ENCODE assay signal across 26 cellular contexts in genomic region chr6:38184780-38185080, GRCh38.
A peak's percentile ranks its signal among the peaks of the same experiment; 100 is the strongest.
DNase-seq lines count a peak whose midpoint lies in the region; ATAC-seq, FAIRE-seq and TF ChIP-seq lines count a peak whose summit lies in the region.
"Had no signal": no experiment of that assay in that cellular context is flagged by ENCODE, and none has a peak within 500 bp of the region (broad histone marks: within the 10 kb centered on the region; RNA-seq: fewer than 3 reads in every experiment).

No MANE protein-coding gene starts in this region.

- no peak for TF ChIP-seq EP300 in SK-N-SH (IDR thresholded peaks at IDR 0.05; ENCODE audit: borderline replicate concordance in 1 of 2, low read depth in 1 of 2, low read length in 1 of 2)

- ATAC-seq in HG02571 (IDR thresholded peaks at IDR 0.05; ENCODE audit: unreplicated experiment), result no peak
- ATAC-seq: activated CD8-positive, alpha-beta T cell treated with anti-CD3 and anti-CD28 coated beads for 36 hours; HCT116; heart left ventricle; natural killer cell; sciatic nerve had no signal

- H3K4me3 ChIP-seq in SK-N-SH (ENCODE audit: low read depth in 2 of 2, low read length in 1 of 2) (no peak overlapping the region), kidney (ENCODE audit: low read length in 2 of 2) (no peak overlapping the region)
- H3K4me3 ChIP-seq: BLaER1, heart left ventricle, left ventricle myocardium inferior, upper lobe of left lung had no signal

- H3F3A ChIP-seq in SK-N-SH (replicated peaks; ENCODE audit: insufficient read depth), result no peaks in the 10 kb centered on the region

- peak overlapping the region in 1 of 2 experiments; percentile 47; a peak in 1 of 4 replicates for H3K27ac ChIP-seq in SK-N-SH (ENCODE audit: low read depth in 2 of 2, low read length in 1 of 2)
- H3K27ac ChIP-seq in kidney (ENCODE audit: low read depth in 2 of 2, low read length in 2 of 2), result no peak overlapping the region
- H3K27ac ChIP-seq: BLaER1, heart left ventricle, left ventricle myocardium inferior, parathyroid adenoma, upper lobe of left lung had no signal

- H3K79me2 ChIP-seq in SK-N-SH (ENCODE audit: insufficient read depth), result no peaks in the 10 kb centered on the region

- CTCF ChIA-PET in SK-N-SH (lab: Yijun Ruan, JAX), result interaction anchor here (1.1 to 1.5 kb wide), 2 partner anchors 9 to 95 kb away, joined by 3 to 5 read pairs; no protein-coding TSS in a partner anchor

- H2AFZ ChIP-seq in SK-N-SH (ENCODE audit: low read depth), result no peak overlapping the region
- H2AFZ ChIP-seq: parathyroid adenoma had no signal

- no peaks in the 10 kb centered on the region for H4K20me1 ChIP-seq in SK-N-SH (ENCODE audit: insufficient read depth)
- H4K20me1 ChIP-seq: BLaER1 had no signal

- H3K4me1 ChIP-seq in SK-N-SH (ENCODE audit: control insufficient read depth in 1 of 2, insufficient read depth in 2 of 2, low read depth in 1 of 2, low read length in 1 of 2), result peaks cover 0 to 31% of the 10 kb centered on the region in 2 experiments; a peak in 2 of 4 replicates
- no peaks in the 10 kb centered on the region for H3K4me1 ChIP-seq in kidney (ENCODE audit: control insufficient read depth in 1 of 2, insufficient read depth in 1 of 2, low read depth in 1 of 2, low read length in 2 of 2)
- H3K4me1 ChIP-seq: BLaER1, heart left ventricle, left ventricle myocardium inferior, parathyroid adenoma, upper lobe of left lung had no signal

- H3K4me2 ChIP-seq in SK-N-SH, result no peak overlapping the region
- H3K4me2 ChIP-seq: BLaER1 had no signal

- H3K36me3 ChIP-seq in SK-N-SH (replicated peaks in 1 of 2; ENCODE audit: control insufficient read depth in 1 of 2, insufficient read depth in 2 of 2, low read length in 1 of 2), result no peaks in the 10 kb centered on the region
- no peaks in the 10 kb centered on the region for H3K36me3 ChIP-seq in kidney (ENCODE audit: control insufficient read depth in 1 of 2, insufficient read depth in 2 of 2, low read length in 2 of 2)
- H3K36me3 ChIP-seq: BLaER1, heart left ventricle, left ventricle myocardium inferior had no signal

- H3K9ac ChIP-seq in SK-N-SH (no peak overlapping the region), kidney (ENCODE audit: low read length in 2 of 2) (no peak overlapping the region)
- H3K9ac ChIP-seq: BLaER1, parathyroid adenoma had no signal

- TF ChIP-seq RAD21 in SK-N-SH (IDR thresholded peaks at IDR 0.05; ENCODE audit: low read length), result no peak

- intact Hi-C loops in kidney (cut with DNase I), result no loop called here

- DNase-seq in NCI-H524 (lab: John Stamatoyannopoulos, UW), result peak; percentile 7 to 43
- no peak for DNase-seq in NCI-H524 treated with DMSO at 0.1 percent for 48 hours (lab: John Stamatoyannopoulos, UW)
- DNase-seq in SK-N-SH, result peak; percentile 69
- peak; percentile 45 for DNase-seq in kidney
- peak; percentile 57 for DNase-seq in superior temporal gyrus (ENCODE audit: extremely low spot score)
- DNase-seq in iPS-NIHi7 (ENCODE audit: extremely low spot score), result no peak
- no peak for DNase-seq in kidney tubule cell (ENCODE audit: low spot score)
- DNase-seq: activated CD4-positive, CD25-positive, alpha-beta regulatory T cell; activated CD8-positive, alpha-beta T cell treated with anti-CD3 and anti-CD28 coated beads for 36 hours; activated naive CD4-positive, alpha-beta T cell treated with Interleukin-2 at 50 U/mL for 16 hours; activated T-cell treated with anti-CD3 and anti-CD28 coated beads, Interleukin-2, amount 50 U/mL, for 48 hours; EL; KBM-7; left ventricle myocardium inferior; MV-4-11; natural killer cell; NCI-H2081 treated with DMSO at 0.1 percent for 48 hours; NCI-H69; T1000 had no signal

- H3K9me3 ChIP-seq in SK-N-SH (no peaks in the 10 kb centered on the region), kidney (ENCODE audit: control insufficient read depth in 1 of 2, low read length in 2 of 2) (no peaks in the 10 kb centered on the region)
- H3K9me3 ChIP-seq: BLaER1, heart left ventricle, left ventricle myocardium inferior, upper lobe of left lung had no signal

- H3K9me2 ChIP-seq in SK-N-SH, result no peaks in the 10 kb centered on the region

- no peak for TF ChIP-seq CTCF in SK-N-SH (IDR thresholded peaks at IDR 0.05)
- TF ChIP-seq CTCF in kidney (IDR thresholded peaks at IDR 0.05; ENCODE audit: borderline replicate concordance, extremely low read depth, insufficient read depth), result no peak

- no peak for FAIRE-seq in kidney (lab: Jason Lieb, UNC)

- WGBS in SK-N-SH (ENCODE audit: low lambda C conversion rate), result 82% methylated on average over 7 of the region's 7 CpGs

- POLR2A ChIA-PET in SK-N-SH (lab: Yijun Ruan, JAX), result interaction anchor here (0.6 kb wide), 1 partner anchor 479 kb away, joined by 5 read pairs; no protein-coding TSS in a partner anchor

- no peaks in the 10 kb centered on the region for H3K27me3 ChIP-seq in SK-N-SH (ENCODE audit: insufficient read depth)
- H3K27me3 ChIP-seq: BLaER1, heart left ventricle, upper lobe of left lung had no signal

TF ChIP-seq in SK-N-SH, 30 proteins besides CTCF, POLR2A, EP300 and RAD21:
- TF ChIP-seq MXI1 (IDR thresholded peaks at IDR 0.05; ENCODE audit: low read depth, low read length) (0 out of 2 replicates have a peak, but pooled peaks have one; percentile 18), USF1 (IDR thresholded peaks at IDR 0.05; ENCODE audit: borderline replicate concordance, low read depth) (no peak)

Comparison
In these comparisons a context has a peak if more than half of its experiments do, and no peak if none do; other contexts are left out.
1. DNase-seq: peak in NCI-H524 (2 of 2), SK-N-SH (single experiment), kidney (single experiment) and superior temporal gyrus (single experiment); none in NCI-H524 treated with DMSO at 0.1 percent for 48 hours (single experiment), iPS-NIHi7 (single experiment) and kidney tubule cell (single experiment).